Comparison of ENCODE assay signal across 1 cellular context in genomic region chr16:24989417-24989978, GRCh38.
TF ChIP-seq lines count a peak whose summit lies in the region.

No MANE protein-coding gene starts in this region.

TF ChIP-seq in HEK293, 187 proteins besides CTCF, POLR2A, EP300 and RAD21 (continued from another document):
- TF ChIP-seq KLF10 (tag by site-specific recombination; IDR thresholded peaks at IDR 0.05) (no peak), ZFP37 (tag by site-specific recombination; IDR thresholded peaks at IDR 0.05) (no peak), ZNF341 (tag by site-specific recombination; IDR thresholded peaks at IDR 0.05; ENCODE audit: low read depth) (no peak), OVOL3 (tag by site-specific recombination; IDR thresholded peaks at IDR 0.05) (no peak), ZBTB7A (tag by site-specific recombination; IDR thresholded peaks at IDR 0.05; ENCODE audit: low read depth) (no peak), MZF1 (tag by site-specific recombination; IDR thresholded peaks at IDR 0.05; ENCODE audit: borderline replicate concordance) (peak; percentile 86; the same call in 1 of the 2 replicates), ZNF548 (tag by site-specific recombination; IDR thresholded peaks at IDR 0.05) (no peak), ZBTB20 (tag by site-specific recombination; IDR thresholded peaks at IDR 0.05) (no peak), OSR2 (tag by site-specific recombination; IDR thresholded peaks at IDR 0.05) (no peak), ZNF664 (tag by site-specific recombination; IDR thresholded peaks at IDR 0.05) (no peak)
- TF ChIP-seq, protein P1, sequence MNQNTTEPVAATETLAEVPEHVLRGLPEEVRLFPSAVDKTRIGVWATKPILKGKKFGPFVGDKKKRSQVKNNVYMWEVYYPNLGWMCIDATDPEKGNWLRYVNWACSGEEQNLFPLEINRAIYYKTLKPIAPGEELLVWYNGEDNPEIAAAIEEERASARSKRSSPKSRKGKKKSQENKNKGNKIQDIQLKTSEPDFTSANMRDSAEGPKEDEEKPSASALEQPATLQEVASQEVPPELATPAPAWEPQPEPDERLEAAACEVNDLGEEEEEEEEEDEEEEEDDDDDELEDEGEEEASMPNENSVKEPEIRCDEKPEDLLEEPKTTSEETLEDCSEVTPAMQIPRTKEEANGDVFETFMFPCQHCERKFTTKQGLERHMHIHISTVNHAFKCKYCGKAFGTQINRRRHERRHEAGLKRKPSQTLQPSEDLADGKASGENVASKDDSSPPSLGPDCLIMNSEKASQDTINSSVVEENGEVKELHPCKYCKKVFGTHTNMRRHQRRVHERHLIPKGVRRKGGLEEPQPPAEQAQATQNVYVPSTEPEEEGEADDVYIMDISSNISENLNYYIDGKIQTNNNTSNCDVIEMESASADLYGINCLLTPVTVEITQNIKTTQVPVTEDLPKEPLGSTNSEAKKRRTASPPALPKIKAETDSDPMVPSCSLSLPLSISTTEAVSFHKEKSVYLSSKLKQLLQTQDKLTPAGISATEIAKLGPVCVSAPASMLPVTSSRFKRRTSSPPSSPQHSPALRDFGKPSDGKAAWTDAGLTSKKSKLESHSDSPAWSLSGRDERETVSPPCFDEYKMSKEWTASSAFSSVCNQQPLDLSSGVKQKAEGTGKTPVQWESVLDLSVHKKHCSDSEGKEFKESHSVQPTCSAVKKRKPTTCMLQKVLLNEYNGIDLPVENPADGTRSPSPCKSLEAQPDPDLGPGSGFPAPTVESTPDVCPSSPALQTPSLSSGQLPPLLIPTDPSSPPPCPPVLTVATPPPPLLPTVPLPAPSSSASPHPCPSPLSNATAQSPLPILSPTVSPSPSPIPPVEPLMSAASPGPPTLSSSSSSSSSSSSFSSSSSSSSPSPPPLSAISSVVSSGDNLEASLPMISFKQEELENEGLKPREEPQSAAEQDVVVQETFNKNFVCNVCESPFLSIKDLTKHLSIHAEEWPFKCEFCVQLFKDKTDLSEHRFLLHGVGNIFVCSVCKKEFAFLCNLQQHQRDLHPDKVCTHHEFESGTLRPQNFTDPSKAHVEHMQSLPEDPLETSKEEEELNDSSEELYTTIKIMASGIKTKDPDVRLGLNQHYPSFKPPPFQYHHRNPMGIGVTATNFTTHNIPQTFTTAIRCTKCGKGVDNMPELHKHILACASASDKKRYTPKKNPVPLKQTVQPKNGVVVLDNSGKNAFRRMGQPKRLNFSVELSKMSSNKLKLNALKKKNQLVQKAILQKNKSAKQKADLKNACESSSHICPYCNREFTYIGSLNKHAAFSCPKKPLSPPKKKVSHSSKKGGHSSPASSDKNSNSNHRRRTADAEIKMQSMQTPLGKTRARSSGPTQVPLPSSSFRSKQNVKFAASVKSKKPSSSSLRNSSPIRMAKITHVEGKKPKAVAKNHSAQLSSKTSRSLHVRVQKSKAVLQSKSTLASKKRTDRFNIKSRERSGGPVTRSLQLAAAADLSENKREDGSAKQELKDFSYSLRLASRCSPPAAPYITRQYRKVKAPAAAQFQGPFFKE (tag by site-specific recombination; IDR thresholded peaks at IDR 0.05; ENCODE audit: borderline replicate concordance): no peak
- TF ChIP-seq, protein P2, sequence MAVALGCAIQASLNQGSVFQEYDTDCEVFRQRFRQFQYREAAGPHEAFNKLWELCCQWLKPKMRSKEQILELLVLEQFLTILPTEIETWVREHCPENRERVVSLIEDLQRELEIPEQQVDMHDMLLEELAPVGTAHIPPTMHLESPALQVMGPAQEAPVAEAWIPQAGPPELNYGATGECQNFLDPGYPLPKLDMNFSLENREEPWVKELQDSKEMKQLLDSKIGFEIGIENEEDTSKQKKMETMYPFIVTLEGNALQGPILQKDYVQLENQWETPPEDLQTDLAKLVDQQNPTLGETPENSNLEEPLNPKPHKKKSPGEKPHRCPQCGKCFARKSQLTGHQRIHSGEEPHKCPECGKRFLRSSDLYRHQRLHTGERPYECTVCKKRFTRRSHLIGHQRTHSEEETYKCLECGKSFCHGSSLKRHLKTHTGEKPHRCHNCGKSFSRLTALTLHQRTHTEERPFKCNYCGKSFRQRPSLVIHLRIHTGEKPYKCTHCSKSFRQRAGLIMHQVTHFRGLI (tag by site-specific recombination; IDR thresholded peaks at IDR 0.05): no peak
- TF ChIP-seq, protein P3, sequence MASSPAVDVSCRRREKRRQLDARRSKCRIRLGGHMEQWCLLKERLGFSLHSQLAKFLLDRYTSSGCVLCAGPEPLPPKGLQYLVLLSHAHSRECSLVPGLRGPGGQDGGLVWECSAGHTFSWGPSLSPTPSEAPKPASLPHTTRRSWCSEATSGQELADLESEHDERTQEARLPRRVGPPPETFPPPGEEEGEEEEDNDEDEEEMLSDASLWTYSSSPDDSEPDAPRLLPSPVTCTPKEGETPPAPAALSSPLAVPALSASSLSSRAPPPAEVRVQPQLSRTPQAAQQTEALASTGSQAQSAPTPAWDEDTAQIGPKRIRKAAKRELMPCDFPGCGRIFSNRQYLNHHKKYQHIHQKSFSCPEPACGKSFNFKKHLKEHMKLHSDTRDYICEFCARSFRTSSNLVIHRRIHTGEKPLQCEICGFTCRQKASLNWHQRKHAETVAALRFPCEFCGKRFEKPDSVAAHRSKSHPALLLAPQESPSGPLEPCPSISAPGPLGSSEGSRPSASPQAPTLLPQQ (tag by site-specific recombination; IDR thresholded peaks at IDR 0.05): no peak
